7 cellular contexts compared by ENCODE assay signal in the genomic region with DNA sequence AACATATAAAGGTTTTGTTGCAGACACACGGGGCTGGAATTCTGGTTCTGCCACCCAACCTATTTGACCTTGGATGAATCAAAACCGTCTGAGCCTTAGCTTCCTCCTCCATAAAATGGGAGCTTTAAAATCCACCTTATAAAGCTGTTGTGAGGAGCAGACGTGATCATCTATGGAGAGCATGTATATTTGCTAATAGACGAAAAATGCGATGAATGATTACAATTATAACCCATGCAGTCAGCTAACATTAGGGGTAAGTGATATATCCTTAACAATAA. TPM values are rescaled to one million over a fixed set of nuclear protein-coding genes. Genes with fewer than 3 reads are reported as not detected.
DNase-seq lines count a peak whose midpoint lies in the region; ATAC-seq and TF ChIP-seq lines count a peak whose summit lies in the region.

No MANE protein-coding gene starts in this region.

- POLR2A ChIA-PET in HEK293 (lab: Yijun Ruan, JAX) (interaction anchor here (0.7 to 3.2 kb wide), 15 partner anchors 8 to 314 kb away, joined by 3 to 22 read pairs (median 4); partner anchors contain the start of genes CAP2 and FAM8A1), T-cell (lab: Charles Lee) (interaction anchor here (0.5 to 0.8 kb wide), 2 partner anchors 106 to 107 kb away, joined by 3 to 5 read pairs; partner anchors contain the start of gene FAM8A1 (in 2 of the 2))

- no peak for TF ChIP-seq CTCF in HEK293 (tag by site-specific recombination; IDR thresholded peaks at IDR 0.05)
- TF ChIP-seq CTCF in fibroblast of the aortic adventitia (IDR thresholded peaks at IDR 0.05; ENCODE audit: insufficient read depth, low read length) = no peak

- CTCF ChIA-PET in HEK293 (lab: Yijun Ruan, JAX) (interaction anchor here (0.6 to 1.7 kb wide), 4 partner anchors 12 to 1330 kb away, joined by 3 to 4 read pairs (median 3); no protein-coding TSS in a partner anchor), T-cell (lab: Charles Lee) (interaction anchor here (0.6 to 1.3 kb wide), 6 partner anchors 84 to 687 kb away, joined by 3 to 13 read pairs (median 4); partner anchors contain the start of gene FAM8A1 (in 1 of the 2))

- peaks cover 6% of the 10 kb centered on the region for H3K4me1 ChIP-seq in HEK293 (ENCODE audit: control insufficient read depth, insufficient read depth, low read length)
- peaks cover 11 to 16% (median 13%) of the 10 kb centered on the region in 3 donors for H3K4me1 ChIP-seq in skeletal muscle tissue (ENCODE audit: control insufficient read depth in 3 of 3, insufficient read depth in 3 of 3, low read length in 3 of 3)

- H3K4me3 ChIP-seq in HEK293 (ENCODE audit: low read depth, low read length) (peak overlapping the region; percentile 96), fibroblast of the aortic adventitia (ENCODE audit: low read depth, low read length) (peak overlapping the region; percentile 55), skeletal muscle tissue (ENCODE audit: low read length in 3 of 3) (peak overlapping the region; percentile 61 to 89 (median 88))

- H3K36me3 ChIP-seq in HEK293 (ENCODE audit: control insufficient read depth in 2 of 2, insufficient read depth in 1 of 2, low read length in 2 of 2) = no peaks in the 10 kb centered on the region
- no peaks in the 10 kb centered on the region for H3K36me3 ChIP-seq in skeletal muscle tissue (ENCODE audit: control insufficient read depth in 3 of 3, insufficient read depth in 3 of 3, low read length in 3 of 3)

- H3K4me3 Mint-ChIP-seq in T-cell = peak overlapping the region; percentile 82 to 92 (median 86)

- H3K27me3 ChIP-seq in skeletal muscle tissue (ENCODE audit: control insufficient read depth in 3 of 3, insufficient read depth in 3 of 3, low read length in 3 of 3) = no peaks in the 10 kb centered on the region

- no peaks in the 10 kb centered on the region for H3K9me3 ChIP-seq in HEK293 (ENCODE audit: control insufficient read depth, insufficient read depth, low read depth, low read length)
- no peaks in the 10 kb centered on the region for H3K9me3 ChIP-seq in skeletal muscle tissue (ENCODE audit: control insufficient read depth in 3 of 3, low read length in 3 of 3)

- ATAC-seq in T-cell (replicated peaks in 1 of 4) = no peak

- DNase-seq in T-cell = no peak
- DNase-seq in fibroblast of the aortic adventitia (ENCODE audit: low read depth) = no peak
- no peak for DNase-seq in NCI-H1048 (lab: John Stamatoyannopoulos, UW)
- no peak for DNase-seq in NCI-H510A treated with DMSO at 0.1 percent for 48 hours (lab: John Stamatoyannopoulos, UW)
- no peak for DNase-seq in H4 (ENCODE audit: low spot score)

- peak overlapping the region; percentile 48 to 99 (median 96) for H3K9ac ChIP-seq in skeletal muscle tissue (ENCODE audit: low read depth in 1 of 3, low read length in 3 of 3)

- peak overlapping the region; percentile 99 for H3K27ac Mint-ChIP-seq in T-cell

- H3K9me3 Mint-ChIP-seq in T-cell = no peaks in the 10 kb centered on the region

- peaks cover 29 to 38% (median 37%) of the 10 kb centered on the region in 3 donors for H3K4me1 Mint-ChIP-seq in T-cell

- H3K27ac ChIP-seq in HEK293 (ENCODE audit: extremely low read depth, low read depth, low read length) = no peak overlapping the region; the same call in 1 of the 2 replicates
- peak overlapping the region; percentile 100 for H3K27ac ChIP-seq in skeletal muscle tissue (ENCODE audit: low read depth, low read length)

- no peaks in the 10 kb centered on the region for H3K36me3 Mint-ChIP-seq in T-cell

- H3K27me3 Mint-ChIP-seq in T-cell = no peaks in the 10 kb centered on the region

TF ChIP-seq in HEK293, 187 proteins besides CTCF, POLR2A, EP300 and RAD21:
- TF ChIP-seq MZF1 (tag by site-specific recombination; IDR thresholded peaks at IDR 0.05; ENCODE audit: borderline replicate concordance) (no peak), ZFP69B (tag by site-specific recombination; IDR thresholded peaks at IDR 0.05) (no peak), SALL2 (tag by site-specific recombination; IDR thresholded peaks at IDR 0.05; ENCODE audit: borderline replicate concordance) (no peak), ZNF362 (tag by site-specific recombination; IDR thresholded peaks at IDR 0.05) (0 out of 2 replicates have a peak, but pooled peaks have one; percentile 7), ZNF488 (tag by site-specific recombination; IDR thresholded peaks at IDR 0.05) (no peak)
- TF ChIP-seq, protein P1, sequence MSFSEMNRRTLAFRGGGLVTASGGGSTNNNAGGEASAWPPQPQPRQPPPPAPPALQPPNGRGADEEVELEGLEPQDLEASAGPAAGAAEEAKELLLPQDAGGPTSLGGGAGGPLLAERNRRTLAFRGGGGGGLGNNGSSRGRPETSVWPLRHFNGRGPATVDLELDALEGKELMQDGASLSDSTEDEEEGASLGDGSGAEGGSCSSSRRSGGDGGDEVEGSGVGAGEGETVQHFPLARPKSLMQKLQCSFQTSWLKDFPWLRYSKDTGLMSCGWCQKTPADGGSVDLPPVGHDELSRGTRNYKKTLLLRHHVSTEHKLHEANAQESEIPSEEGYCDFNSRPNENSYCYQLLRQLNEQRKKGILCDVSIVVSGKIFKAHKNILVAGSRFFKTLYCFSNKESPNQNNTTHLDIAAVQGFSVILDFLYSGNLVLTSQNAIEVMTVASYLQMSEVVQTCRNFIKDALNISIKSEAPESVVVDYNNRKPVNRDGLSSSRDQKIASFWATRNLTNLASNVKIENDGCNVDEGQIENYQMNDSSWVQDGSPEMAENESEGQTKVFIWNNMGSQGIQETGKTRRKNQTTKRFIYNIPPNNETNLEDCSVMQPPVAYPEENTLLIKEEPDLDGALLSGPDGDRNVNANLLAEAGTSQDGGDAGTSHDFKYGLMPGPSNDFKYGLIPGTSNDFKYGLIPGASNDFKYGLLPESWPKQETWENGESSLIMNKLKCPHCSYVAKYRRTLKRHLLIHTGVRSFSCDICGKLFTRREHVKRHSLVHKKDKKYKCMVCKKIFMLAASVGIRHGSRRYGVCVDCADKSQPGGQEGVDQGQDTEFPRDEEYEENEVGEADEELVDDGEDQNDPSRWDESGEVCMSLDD (tag by site-specific recombination; IDR thresholded peaks at IDR 0.05) = no peak
- TF ChIP-seq, protein P2, sequence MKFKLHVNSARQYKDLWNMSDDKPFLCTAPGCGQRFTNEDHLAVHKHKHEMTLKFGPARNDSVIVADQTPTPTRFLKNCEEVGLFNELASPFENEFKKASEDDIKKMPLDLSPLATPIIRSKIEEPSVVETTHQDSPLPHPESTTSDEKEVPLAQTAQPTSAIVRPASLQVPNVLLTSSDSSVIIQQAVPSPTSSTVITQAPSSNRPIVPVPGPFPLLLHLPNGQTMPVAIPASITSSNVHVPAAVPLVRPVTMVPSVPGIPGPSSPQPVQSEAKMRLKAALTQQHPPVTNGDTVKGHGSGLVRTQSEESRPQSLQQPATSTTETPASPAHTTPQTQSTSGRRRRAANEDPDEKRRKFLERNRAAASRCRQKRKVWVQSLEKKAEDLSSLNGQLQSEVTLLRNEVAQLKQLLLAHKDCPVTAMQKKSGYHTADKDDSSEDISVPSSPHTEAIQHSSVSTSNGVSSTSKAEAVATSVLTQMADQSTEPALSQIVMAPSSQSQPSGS (tag by site-specific recombination; IDR thresholded peaks at IDR 0.05; ENCODE audit: low read depth) = no peak

RNA-seq across cellular contexts. Expression of gene NUP153, which starts 0.6 kb away (rescaled TPM):
- total RNA-seq in T-cell = 10 to 100 TPM; 46.4 to 58.5 (median 54.2) TPM
- total RNA-seq in fibroblast of the aortic adventitia (ENCODE audit: low replicate concordance) = 18.4 and 47.5 TPM in 2 replicates
- 30.8 TPM for total RNA-seq in skeletal muscle tissue
- 25.3 and 37.8 TPM in 2 replicates for total RNA-seq in H4 (2014; rRNA removed; shearing (Covaris generic))
